Comparison of ENCODE assay signal across 9 cellular contexts in the genomic region with DNA sequence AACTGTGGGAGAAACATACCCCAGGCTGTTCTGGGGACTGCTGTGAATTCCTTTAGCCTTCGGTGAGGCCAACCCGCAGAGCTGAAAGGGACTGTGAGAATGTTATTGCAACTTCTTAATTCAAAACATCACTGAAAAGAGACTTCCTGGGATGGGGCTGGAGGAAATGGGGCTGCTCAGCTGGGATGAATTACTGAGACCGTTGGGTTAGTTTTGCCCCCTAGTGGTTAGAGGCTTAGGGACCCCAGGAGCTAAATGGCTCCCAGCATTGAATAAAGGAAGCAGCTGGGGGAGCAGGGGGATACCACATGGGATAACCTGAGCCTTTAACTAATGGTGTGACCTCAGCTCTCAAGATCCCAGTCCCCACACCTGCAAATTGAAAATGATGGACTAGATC.
DNase-seq lines count a peak whose midpoint lies in the region; FAIRE-seq and TF ChIP-seq lines count a peak whose summit lies in the region.
"Had no signal": no experiment of that assay in that cellular context is flagged by ENCODE, and none has a peak within 500 bp of the region (broad histone marks: within the 10 kb centered on the region; RNA-seq: fewer than 3 reads in every experiment).

No MANE protein-coding gene starts in this region.

- H3K36me3 Mint-ChIP-seq in nephron (ENCODE audit: low read depth) = no peaks in the 10 kb centered on the region

- H3K36me3 ChIP-seq in adipocyte (ENCODE audit: control insufficient read depth, insufficient read depth, low read length, severe bottlenecking) = no peaks in the 10 kb centered on the region

- no peaks in the 10 kb centered on the region for H3K27me3 Mint-ChIP-seq in nephron (ENCODE audit: low read depth)

- DNase-seq in DMS 273 (lab: John Stamatoyannopoulos, UW; ENCODE audit: unreplicated experiment) (peak; percentile 73), DMS 273 treated with DMSO at 0.1 percent for 48 hours (lab: John Stamatoyannopoulos, UW) (no peak), HTR-8/SVneo (ENCODE audit: insufficient read length, low spot score) (peak; percentile 10), adipocyte (ENCODE audit: low read depth) (peak; percentile 10), T-helper 1 cell (no peak), NOMO-1 treated with dmso at 0.1 percent for 144 hours (lab: John Stamatoyannopoulos, UW; ENCODE audit: unreplicated experiment) (no peak), GM19239 (ENCODE audit: insufficient read length, low spot score) (no peak)

- peak; percentile 24 to 46 (median 24) for TF ChIP-seq CTCF in nephron (IDR thresholded peaks at IDR 0.05; ENCODE audit: unreplicated experiment in 3 of 3)

- peaks cover 30% of the 10 kb centered on the region for H3K4me1 Mint-ChIP-seq in nephron

- H3K4me3 ChIP-seq in adipocyte (ENCODE audit: low read length) = no peak overlapping the region

- no peaks in the 10 kb centered on the region for H3K4me1 ChIP-seq in adipocyte (ENCODE audit: control insufficient read depth, insufficient read depth, low read length)

- H3K9ac ChIP-seq in adipocyte (ENCODE audit: low read length) = no peak overlapping the region

- H3K27ac Mint-ChIP-seq in nephron = peak overlapping the region in 1 of 3 experiments; percentile 27

- H3K9me3 ChIP-seq in adipocyte (ENCODE audit: control insufficient read depth, low read length) = no peaks in the 10 kb centered on the region

- H3K9me3 Mint-ChIP-seq in nephron = no peaks in the 10 kb centered on the region

- FAIRE-seq in HTR-8/SVneo (lab: Jason Lieb, UNC) (no peak), GM19239 (lab: Jason Lieb, UNC) (no peak)
- FAIRE-seq: A204.1 had no signal

- H3K4me3 Mint-ChIP-seq in nephron = no peak overlapping the region

- peaks cover 7% of the 10 kb centered on the region for H3K27me3 ChIP-seq in adipocyte (replicated peaks; ENCODE audit: control insufficient read depth, insufficient read depth, low read length)

Comparison
In these comparisons a context has a peak if more than half of its experiments do, and no peak if none do; other contexts are left out.
1. DNase-seq: peak in DMS 273 (single experiment), HTR-8/SVneo (single experiment) and adipocyte (single experiment); none in DMS 273 treated with DMSO at 0.1 percent for 48 hours (single experiment), T-helper 1 cell (0 of 5), NOMO-1 treated with dmso at 0.1 percent for 144 hours (single experiment) and GM19239 (single experiment).